ENCODE assay signal across 20 cellular contexts in genomic region chr2:39080152-39080551, GRCh38.
"Had no signal": no experiment of that assay in that cellular context is flagged by ENCODE, and none has a peak within 500 bp of the region (broad histone marks: within the 10 kb centered on the region; RNA-seq: fewer than 3 reads in every experiment).

No MANE protein-coding gene starts in this region.

- H3K27ac ChIP-seq: RWPE1 had no signal

- H3K9me2 ChIP-seq: SK-N-SH had no signal

- H3K9ac ChIP-seq: SK-N-SH had no signal

- DNase-seq: Karpas-422, KG1, MM.1S, NCI-H1092 treated with DMSO at 0.1 percent for 48 hours, NCI-H1436, NCI-H187, NCI-H2029, NCI-H2081 treated with DMSO at 0.1 percent for 48 hours, NCI-H2171 treated with DMSO at 0.1 percent for 48 hours, NCI-H345, NCI-H446 treated with DMSO at 0.1 percent for 48 hours, NCI-H510A treated with DMSO at 0.1 percent for 48 hours, NCI-H526, PC-3, SHP77, SK-N-SH, T-helper 1 cell, T-helper 17 cell had no signal

- H3K4me2 ChIP-seq: SK-N-SH had no signal

- H3K9me3 ChIP-seq: SK-N-SH had no signal

- ATAC-seq: Panc1, PC-3, T-helper 17 cell had no signal
